In the genomic region with DNA sequence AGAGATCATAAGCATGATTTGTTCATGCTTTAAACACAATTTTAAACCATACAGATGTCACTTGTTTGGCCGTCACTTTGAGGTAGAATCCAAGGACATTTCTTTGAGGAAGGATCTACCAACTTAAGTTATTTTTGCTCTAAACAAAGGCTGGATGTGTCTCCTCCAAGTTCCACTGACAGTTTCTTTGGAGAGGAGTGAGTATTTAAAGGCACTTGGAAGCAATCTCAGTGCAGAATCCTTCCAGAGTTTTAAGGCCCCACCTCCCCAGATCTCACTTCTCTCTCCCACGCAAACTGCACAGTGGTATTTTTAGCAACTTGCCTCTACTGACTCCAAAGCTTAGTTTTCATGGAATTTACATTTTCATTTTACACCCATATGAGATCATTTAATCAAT, we compare ENCODE assay signal across 16 cellular contexts.
"Had no signal": no experiment of that assay in that cellular context is flagged by ENCODE, and none has a peak within 500 bp of the region (broad histone marks: within the 10 kb centered on the region; RNA-seq: fewer than 3 reads in every experiment).

No MANE protein-coding gene starts in this region.

- H3K9me3 Mint-ChIP-seq: effector memory CD8-positive, alpha-beta T cell; natural killer cell treated with Interleukin-12 subunit alpha and Interleukin-12 subunit beta and Interleukin-15 and Interleukin-18, amount 100 ng/mL, for 72 hours had no signal

- ATAC-seq: effector memory CD8-positive, alpha-beta T cell; gastroesophageal sphincter; left colon; left ventricle myocardium superior; natural killer cell treated with Interleukin-12 subunit alpha and Interleukin-12 subunit beta and Interleukin-15 and Interleukin-18, amount 100 ng/mL, for 72 hours; right cardiac atrium; stimulated activated naive CD8-positive, alpha-beta T cell treated with anti-CD3 and anti-CD28 coated beads, Interleukin-15, Interleukin-2, amounts not matched to agents 100 U/mL and 50 U/mL, for 24 hours had no signal

- H3K36me3 Mint-ChIP-seq: natural killer cell treated with Interleukin-12 subunit alpha and Interleukin-12 subunit beta and Interleukin-15 and Interleukin-18, amount 100 ng/mL, for 72 hours had no signal

- H3K27ac Mint-ChIP-seq: effector memory CD8-positive, alpha-beta T cell; natural killer cell treated with Interleukin-12 subunit alpha and Interleukin-12 subunit beta and Interleukin-15 and Interleukin-18, amount 100 ng/mL, for 72 hours; progenitor cell of endocrine pancreas had no signal

- DNase-seq: central memory CD4-positive, alpha-beta T cell; cortex of kidney; effector memory CD8-positive, alpha-beta T cell; esophagus squamous epithelium; foreskin fibroblast; kidney; left colon; left ventricle myocardium superior; right cardiac atrium; small intestine; stimulated activated CD4-positive, alpha-beta T cell treated with anti-CD3 and anti-CD28 coated beads, Interleukin-2, amount 100 ng/mL, for 48 hours; stimulated activated naive CD8-positive, alpha-beta T cell treated with anti-CD3 and anti-CD28 coated beads, Interleukin-15, Interleukin-2, amounts not matched to agents 100 U/mL and 50 U/mL, for 24 hours; transverse colon had no signal

- H3K4me3 Mint-ChIP-seq: effector memory CD8-positive, alpha-beta T cell; natural killer cell treated with Interleukin-12 subunit alpha and Interleukin-12 subunit beta and Interleukin-15 and Interleukin-18, amount 100 ng/mL, for 72 hours had no signal
